In genomic region chr11:104104201-104104600, GRCh38 we compare ENCODE assay signal across 1 cellular context.
TF ChIP-seq lines count a peak whose summit lies in the region.

No MANE protein-coding gene starts in this region.

TF ChIP-seq in SK-N-SH, 30 proteins besides CTCF, POLR2A, EP300 and RAD21 (continued from another document):
- TF ChIP-seq POLR2AphosphoS5 (IDR thresholded peaks at IDR 0.05; ENCODE audit: low read depth, low read length) (no peak), MAX (IDR thresholded peaks at IDR 0.05; ENCODE audit: low read depth) (no peak), ELF1 (IDR thresholded peaks at IDR 0.05) (no peak), IRF3 (IDR thresholded peaks at IDR 0.05; ENCODE audit: low read depth, low read length) (no peak), MXI1 (IDR thresholded peaks at IDR 0.05; ENCODE audit: low read depth, low read length) (no peak), SMC3 (IDR thresholded peaks at IDR 0.05; ENCODE audit: low read depth, low read length) (no peak), ZBTB33 (IDR thresholded peaks at IDR 0.05; ENCODE audit: borderline replicate concordance, low read depth) (no peak), SIN3A (IDR thresholded peaks at IDR 0.05; ENCODE audit: borderline replicate concordance, low read depth, low read length) (no peak), JUND (IDR thresholded peaks at IDR 0.05) (no peak), PBX3 (IDR thresholded peaks at IDR 0.05) (no peak), TEAD4 (IDR thresholded peaks at IDR 0.05; ENCODE audit: borderline replicate concordance, insufficient read depth) (no peak)
